ENCODE assay signal across 19 cellular contexts in genomic region chr2:6800553-6800952, GRCh38.
"Had no signal": no experiment of that assay in that cellular context is flagged by ENCODE, and none has a peak within 500 bp of the region (broad histone marks: within the 10 kb centered on the region; RNA-seq: fewer than 3 reads in every experiment).

No MANE protein-coding gene starts in this region.

- H3K9me3 ChIP-seq: body of pancreas, esophagus squamous epithelium, lower lobe of right lung, prostate gland, suprapubic skin had no signal

- H3K27me3 ChIP-seq: body of pancreas had no signal

- ATAC-seq: body of pancreas, left colon, lower lobe of right lung, right cardiac atrium had no signal

- H3K4me3 ChIP-seq: body of pancreas, coronary artery, esophagus squamous epithelium, lower lobe of right lung, prostate gland, suprapubic skin had no signal

- H3K27ac Mint-ChIP-seq: activated CD4-positive, alpha-beta memory T cell treated with anti-CD3 and anti-CD28 coated beads, Interleukin-2, amount 10 ng/mL, durations not matched to agents 7 days and 5 days; activated naive CD4-positive, alpha-beta T cell treated with anti-CD3 and anti-CD28 coated beads, Interleukin-2, amount 50 U/mL, for 24 hours; stimulated activated naive CD8-positive, alpha-beta T cell treated with anti-CD3 and anti-CD28 coated beads, Interleukin-15, Interleukin-2, amounts not matched to agents 100 ng/mL and 50 ng/mL, for 24 hours; type B pancreatic cell had no signal

- H3K27ac ChIP-seq: body of pancreas, coronary artery, esophagus squamous epithelium, lower lobe of right lung, prostate gland, suprapubic skin had no signal

- H3K4me1 ChIP-seq: body of pancreas, esophagus squamous epithelium, lower lobe of right lung, prostate gland, suprapubic skin had no signal

- H3K4me1 Mint-ChIP-seq: activated CD4-positive, alpha-beta memory T cell treated with anti-CD3 and anti-CD28 coated beads, Interleukin-2, amount 10 ng/mL, durations not matched to agents 7 days and 5 days; activated naive CD4-positive, alpha-beta T cell treated with anti-CD3 and anti-CD28 coated beads, Interleukin-2, amount 50 U/mL, for 24 hours had no signal

- H3K4me3 Mint-ChIP-seq: activated CD4-positive, alpha-beta memory T cell treated with anti-CD3 and anti-CD28 coated beads, Interleukin-2, amount 10 ng/mL, durations not matched to agents 7 days and 5 days; activated naive CD4-positive, alpha-beta T cell treated with anti-CD3 and anti-CD28 coated beads, Interleukin-2, amount 50 U/mL, for 24 hours; stimulated activated naive CD8-positive, alpha-beta T cell treated with anti-CD3 and anti-CD28 coated beads, Interleukin-15, Interleukin-2, amounts not matched to agents 100 ng/mL and 50 ng/mL, for 24 hours; type B pancreatic cell had no signal

- H3K9me3 Mint-ChIP-seq: activated CD4-positive, alpha-beta memory T cell treated with anti-CD3 and anti-CD28 coated beads, Interleukin-2, amount 10 ng/mL, durations not matched to agents 7 days and 5 days; activated naive CD4-positive, alpha-beta T cell treated with anti-CD3 and anti-CD28 coated beads, Interleukin-2, amount 50 U/mL, for 24 hours; stimulated activated naive CD8-positive, alpha-beta T cell treated with anti-CD3 and anti-CD28 coated beads, Interleukin-15, Interleukin-2, amounts not matched to agents 100 ng/mL and 50 ng/mL, for 24 hours had no signal

- H3K36me3 ChIP-seq: esophagus squamous epithelium, lower lobe of right lung, prostate gland, suprapubic skin had no signal

- H3K36me3 Mint-ChIP-seq: activated naive CD4-positive, alpha-beta T cell treated with anti-CD3 and anti-CD28 coated beads, Interleukin-2, amount 50 U/mL, for 24 hours; type B pancreatic cell had no signal

- DNase-seq: activated CD4-positive, alpha-beta memory T cell treated with anti-CD3 and anti-CD28 coated beads, Interleukin-2, amount 10 ng/mL, durations not matched to agents 7 days and 5 days; activated effector memory CD4-positive, alpha-beta T cell treated with anti-CD3 and anti-CD28 coated beads, Interleukin-2, amount 50 U/mL, for 16 hours; activated T-cell treated with anti-CD3 and anti-CD28 coated beads, Interleukin-2, amount 50 U/mL, for 48 hours; amygdala; body of pancreas; central memory CD4-positive, alpha-beta T cell; esophagus squamous epithelium; head of caudate nucleus; left colon; lower lobe of right lung; midbrain; right cardiac atrium; T-helper 1 cell had no signal
